ENCODE assay signal across 1 cellular context in the genomic region with DNA sequence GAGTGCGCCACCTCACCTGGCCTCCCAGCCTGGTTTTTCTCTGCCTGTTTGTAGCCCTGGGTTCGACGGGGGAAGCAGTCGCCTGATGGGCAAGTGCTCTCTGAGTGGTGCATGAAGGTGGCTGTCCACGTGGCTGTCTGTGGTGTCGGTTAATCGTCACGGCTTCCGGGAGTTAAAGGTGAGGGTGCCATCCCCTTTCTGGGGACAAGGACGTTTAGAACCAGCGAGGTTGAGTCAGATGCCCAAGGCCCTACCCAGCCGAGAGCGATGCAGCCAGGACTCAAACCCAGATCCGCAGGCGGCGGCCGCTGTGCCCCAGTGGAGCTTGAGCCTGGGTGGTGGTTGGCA.
TF ChIP-seq lines count a peak whose summit lies in the region.

No MANE protein-coding gene starts in this region.

TF ChIP-seq in A549, 52 proteins besides CTCF, POLR2A, EP300 and RAD21 (continued from another document):
- TF ChIP-seq, protein P1, sequence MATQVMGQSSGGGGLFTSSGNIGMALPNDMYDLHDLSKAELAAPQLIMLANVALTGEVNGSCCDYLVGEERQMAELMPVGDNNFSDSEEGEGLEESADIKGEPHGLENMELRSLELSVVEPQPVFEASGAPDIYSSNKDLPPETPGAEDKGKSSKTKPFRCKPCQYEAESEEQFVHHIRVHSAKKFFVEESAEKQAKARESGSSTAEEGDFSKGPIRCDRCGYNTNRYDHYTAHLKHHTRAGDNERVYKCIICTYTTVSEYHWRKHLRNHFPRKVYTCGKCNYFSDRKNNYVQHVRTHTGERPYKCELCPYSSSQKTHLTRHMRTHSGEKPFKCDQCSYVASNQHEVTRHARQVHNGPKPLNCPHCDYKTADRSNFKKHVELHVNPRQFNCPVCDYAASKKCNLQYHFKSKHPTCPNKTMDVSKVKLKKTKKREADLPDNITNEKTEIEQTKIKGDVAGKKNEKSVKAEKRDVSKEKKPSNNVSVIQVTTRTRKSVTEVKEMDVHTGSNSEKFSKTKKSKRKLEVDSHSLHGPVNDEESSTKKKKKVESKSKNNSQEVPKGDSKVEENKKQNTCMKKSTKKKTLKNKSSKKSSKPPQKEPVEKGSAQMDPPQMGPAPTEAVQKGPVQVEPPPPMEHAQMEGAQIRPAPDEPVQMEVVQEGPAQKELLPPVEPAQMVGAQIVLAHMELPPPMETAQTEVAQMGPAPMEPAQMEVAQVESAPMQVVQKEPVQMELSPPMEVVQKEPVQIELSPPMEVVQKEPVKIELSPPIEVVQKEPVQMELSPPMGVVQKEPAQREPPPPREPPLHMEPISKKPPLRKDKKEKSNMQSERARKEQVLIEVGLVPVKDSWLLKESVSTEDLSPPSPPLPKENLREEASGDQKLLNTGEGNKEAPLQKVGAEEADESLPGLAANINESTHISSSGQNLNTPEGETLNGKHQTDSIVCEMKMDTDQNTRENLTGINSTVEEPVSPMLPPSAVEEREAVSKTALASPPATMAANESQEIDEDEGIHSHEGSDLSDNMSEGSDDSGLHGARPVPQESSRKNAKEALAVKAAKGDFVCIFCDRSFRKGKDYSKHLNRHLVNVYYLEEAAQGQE (IDR thresholded peaks at IDR 0.05) = no peak
- TF ChIP-seq RFX5 (IDR thresholded peaks at IDR 0.05) = no peak
- no peak for TF ChIP-seq RARB (CRISPR knock-in tag; IDR thresholded peaks at IDR 0.05)
- no peak for TF ChIP-seq PHF8 (IDR thresholded peaks at IDR 0.05; ENCODE audit: borderline replicate concordance, low read depth)
- no peak for TF ChIP-seq FOXS1 (CRISPR knock-in tag; IDR thresholded peaks at IDR 0.05)
- no peak for TF ChIP-seq SMC3 (IDR thresholded peaks at IDR 0.05)
- no peak for TF ChIP-seq KDM1A (IDR thresholded peaks at IDR 0.05; ENCODE audit: low read depth)
